In genomic region chr7:81829511-81829910, GRCh38 we compare ENCODE assay signal across 2 cellular contexts. TPM values are rescaled to one million over a fixed set of nuclear protein-coding genes. Genes with fewer than 3 reads are reported as not detected.
"Had no signal": no experiment of that assay in that cellular context is flagged by ENCODE, and none has a peak within 500 bp of the region (broad histone marks: within the 10 kb centered on the region; RNA-seq: fewer than 3 reads in every experiment).

No MANE protein-coding gene starts in this region.

RNA-seq across cellular contexts. Expression of gene HGF, which starts 59.7 kb away (rescaled TPM):
- polyA plus RNA-seq: keratinocyte; naive thymus-derived CD8-positive, alpha-beta T cell had no signal
